In genomic region chr10:3782456-3783312, GRCh38 we compare ENCODE assay signal across 8 cellular contexts. TPM values are rescaled to one million over a fixed set of nuclear protein-coding genes. Genes with fewer than 3 reads are reported as not detected.
DNase-seq lines count a peak whose midpoint lies in the region; ATAC-seq and TF ChIP-seq lines count a peak whose summit lies in the region.

No MANE protein-coding gene starts in this region.

- H3K4me1 ChIP-seq in endocrine pancreas (ENCODE audit: control insufficient read depth, insufficient read depth, low read length) (no peaks in the 10 kb centered on the region), lower lobe of right lung (peaks cover 46% of the 10 kb centered on the region)

- peak overlapping the region; percentile 100 for H3K27ac ChIP-seq in lower lobe of right lung

- no peak for TF ChIP-seq POLR2A in NB4 (IDR thresholded peaks at IDR 0.05; ENCODE audit: extremely low read depth, insufficient read length)

- peaks cover 68% of the 10 kb centered on the region for H3K36me3 Mint-ChIP-seq in stimulated activated naive CD8-positive, alpha-beta T cell treated with anti-CD3 and anti-CD28 coated beads, Interleukin-15, Interleukin-2, amounts not matched to agents 100 ng/mL and 50 ng/mL, for 24 hours (ENCODE audit: low read depth)

- H3K9ac ChIP-seq in endocrine pancreas (ENCODE audit: control insufficient read depth, insufficient read depth, low read length), result peak overlapping the region; percentile 99

- H3K4me3 Mint-ChIP-seq in stimulated activated naive CD8-positive, alpha-beta T cell treated with anti-CD3 and anti-CD28 coated beads, Interleukin-15, Interleukin-2, amounts not matched to agents 100 ng/mL and 50 ng/mL, for 24 hours, result peak overlapping the region; percentile 95

- peaks cover 66% of the 10 kb centered on the region for H3K4me1 Mint-ChIP-seq in stimulated activated naive CD8-positive, alpha-beta T cell treated with anti-CD3 and anti-CD28 coated beads, Interleukin-15, Interleukin-2, amounts not matched to agents 100 ng/mL and 50 ng/mL, for 24 hours (ENCODE audit: low read depth)

- peak; percentile 25 for ATAC-seq in GM18907 (IDR thresholded peaks at IDR 0.05; ENCODE audit: unreplicated experiment)
- peak; percentile 17 to 29 for ATAC-seq in lower lobe of right lung
- no peak for ATAC-seq in GM19467 (IDR thresholded peaks at IDR 0.05; ENCODE audit: unreplicated experiment)

- peak overlapping the region; percentile 88 for H3K4me3 ChIP-seq in NB4 (ENCODE audit: low read depth, low read length)
- H3K4me3 ChIP-seq in endocrine pancreas (ENCODE audit: control insufficient read depth, insufficient read depth, low read length), result peak overlapping the region; percentile 98
- peak overlapping the region; percentile 90 for H3K4me3 ChIP-seq in lower lobe of right lung

- DNase-seq in AG08396 (ENCODE audit: low spot score) (peak; percentile 77), NB4 (ENCODE audit: low read depth) (peak; percentile 94), lower lobe of right lung (peak; percentile 53)
- peak; percentile 49 for DNase-seq in activated CD4-positive, alpha-beta T cell treated with anti-CD3 and anti-CD28 coated beads for 48 hours

- H3K27me3 ChIP-seq in endocrine pancreas (ENCODE audit: control insufficient read depth, insufficient read depth, low read length), result no peaks in the 10 kb centered on the region
- no peaks in the 10 kb centered on the region for H3K27me3 ChIP-seq in lower lobe of right lung (ENCODE audit: low read depth)

- H3K9me3 ChIP-seq in endocrine pancreas (ENCODE audit: control insufficient read depth, low read length) (no peaks in the 10 kb centered on the region), lower lobe of right lung (no peaks in the 10 kb centered on the region)

- H3K27me3 Mint-ChIP-seq in stimulated activated naive CD8-positive, alpha-beta T cell treated with anti-CD3 and anti-CD28 coated beads, Interleukin-15, Interleukin-2, amounts not matched to agents 100 ng/mL and 50 ng/mL, for 24 hours, result no peaks in the 10 kb centered on the region

- intact Hi-C loops in lower lobe of right lung (cut with DNase I), result no loop called here

- H3K36me3 ChIP-seq in endocrine pancreas (ENCODE audit: control insufficient read depth, insufficient read depth, low read length) (peaks cover 22% of the 10 kb centered on the region), lower lobe of right lung (peaks cover 46% of the 10 kb centered on the region)

- TF ChIP-seq CTCF in NB4 (IDR thresholded peaks at IDR 0.05; ENCODE audit: low read depth, low read length) (no peak), lower lobe of right lung (IDR thresholded peaks at IDR 0.05) (no peak)

- H3K27ac Mint-ChIP-seq in stimulated activated naive CD8-positive, alpha-beta T cell treated with anti-CD3 and anti-CD28 coated beads, Interleukin-15, Interleukin-2, amounts not matched to agents 100 ng/mL and 50 ng/mL, for 24 hours, result peak overlapping the region; percentile 98

- H3K9me3 Mint-ChIP-seq in stimulated activated naive CD8-positive, alpha-beta T cell treated with anti-CD3 and anti-CD28 coated beads, Interleukin-15, Interleukin-2, amounts not matched to agents 100 ng/mL and 50 ng/mL, for 24 hours, result no peaks in the 10 kb centered on the region

RNA-seq across cellular contexts. Expression of gene KLF6, which starts 2.3 kb away (rescaled TPM):
- 242 TPM for total RNA-seq in lower lobe of right lung
